ENCODE assay signal across 9 cellular contexts in genomic region chr17:40346061-40346767, GRCh38. TPM values are rescaled to one million over a fixed set of nuclear protein-coding genes. Genes with fewer than 3 reads are reported as not detected.
DNase-seq lines count a peak whose midpoint lies in the region; ATAC-seq and TF ChIP-seq lines count a peak whose summit lies in the region.
"Had no signal": no experiment of that assay in that cellular context is flagged by ENCODE, and none has a peak within 500 bp of the region (broad histone marks: within the 10 kb centered on the region; RNA-seq: fewer than 3 reads in every experiment).

No MANE protein-coding gene starts in this region.

- no peaks in the 10 kb centered on the region for H3K27me3 Mint-ChIP-seq in activated CD4-positive, alpha-beta T cell treated with anti-CD3 and anti-CD28 coated beads, Interleukin-2, amount 10 ng/mL, durations not matched to agents 7 days and 5 days

- POLR2A ChIA-PET in activated CD4-positive, alpha-beta T cell treated with anti-CD3 and anti-CD28 coated beads, Interleukin-2, amount 10 ng/mL, durations not matched to agents 7 days and 5 days (lab: Charles Lee): no interaction called here

- TF ChIP-seq CTCF in mucosa of descending colon (IDR thresholded peaks at IDR 0.05) (no peak), thyroid gland (IDR thresholded peaks at IDR 0.05) (no peak)

- no peak for TF ChIP-seq POLR2A in thyroid gland (IDR thresholded peaks at IDR 0.05)

- peaks cover 28% of the 10 kb centered on the region for H3K36me3 Mint-ChIP-seq in activated CD4-positive, alpha-beta T cell treated with anti-CD3 and anti-CD28 coated beads, Interleukin-2, amount 10 ng/mL, durations not matched to agents 7 days and 5 days (ENCODE audit: low read depth)

- H3K9me3 ChIP-seq in mucosa of descending colon (no peaks in the 10 kb centered on the region), thyroid gland (no peaks in the 10 kb centered on the region)

- peaks cover 71% of the 10 kb centered on the region for H3K4me1 Mint-ChIP-seq in activated CD4-positive, alpha-beta T cell treated with anti-CD3 and anti-CD28 coated beads, Interleukin-2, amount 10 ng/mL, durations not matched to agents 7 days and 5 days

- no peak overlapping the region for H3K4me3 ChIP-seq in mucosa of descending colon
- peak overlapping the region in 1 of 3 donors; percentile 97 for H3K4me3 ChIP-seq in thyroid gland (replicated peaks in 1 of 3)

- H3K4me1 ChIP-seq in mucosa of descending colon (ENCODE audit: low read depth): peaks cover 55% of the 10 kb centered on the region
- H3K4me1 ChIP-seq in thyroid gland: peaks cover 59 to 76% of the 10 kb centered on the region in 2 donors

- CTCF ChIA-PET in activated CD4-positive, alpha-beta T cell treated with anti-CD3 and anti-CD28 coated beads, Interleukin-2, amount 10 ng/mL, durations not matched to agents 7 days and 5 days (lab: Charles Lee): interaction anchor here (1.1 to 3.5 kb wide), 5 partner anchors 9 to 214 kb away, joined by 3 to 19 read pairs (median 6); no protein-coding TSS in a partner anchor

- no peak for DNase-seq in activated CD4-positive, alpha-beta T cell treated with anti-CD3 and anti-CD28 coated beads, Interleukin-2, amount 10 ng/mL, durations not matched to agents 7 days and 5 days
- DNase-seq in activated CD4-positive, alpha-beta T cell treated with anti-CD3 and anti-CD28 coated beads for 4 hours: no peak
- DNase-seq in mucosa of descending colon: peak in 1 of 3 donors; percentile 52
- DNase-seq in thyroid gland: no peak
- no peak for DNase-seq in cortex of kidney (lab: John Stamatoyannopoulos, UW)
- no peak for DNase-seq in ecto neural progenitor cell (ENCODE audit: low spot score)
- DNase-seq: activated CD8-positive, alpha-beta memory T cell treated with anti-CD3 and anti-CD28 coated beads, Interleukin-2, amount 50 U/mL, for 4 hours had no signal

- 61% methylated on average over 10 of the region's 10 CpGs for WGBS in thyroid gland, 2 donors

- peak; percentile 7 for ATAC-seq in mucosa of descending colon
- ATAC-seq in HG03025 (IDR thresholded peaks at IDR 0.05; ENCODE audit: low FRiP score, unreplicated experiment): no peak

- H3K27ac ChIP-seq in cingulate gyrus (ENCODE audit: low read depth, low read length) (peak overlapping the region; percentile 79), thyroid gland (peak overlapping the region; percentile 85 to 95 (median 88))

- no peaks in the 10 kb centered on the region for H3K27me3 ChIP-seq in thyroid gland

- peak overlapping the region; percentile 71 for H3K27ac Mint-ChIP-seq in activated CD4-positive, alpha-beta T cell treated with anti-CD3 and anti-CD28 coated beads, Interleukin-2, amount 10 ng/mL, durations not matched to agents 7 days and 5 days

- no peak overlapping the region for H3K4me3 Mint-ChIP-seq in activated CD4-positive, alpha-beta T cell treated with anti-CD3 and anti-CD28 coated beads, Interleukin-2, amount 10 ng/mL, durations not matched to agents 7 days and 5 days

- H3K36me3 ChIP-seq in mucosa of descending colon (ENCODE audit: low read depth): no peaks in the 10 kb centered on the region
- peaks cover 5 to 11% of the 10 kb centered on the region in 2 donors for H3K36me3 ChIP-seq in thyroid gland

- no peaks in the 10 kb centered on the region for H3K9me3 Mint-ChIP-seq in activated CD4-positive, alpha-beta T cell treated with anti-CD3 and anti-CD28 coated beads, Interleukin-2, amount 10 ng/mL, durations not matched to agents 7 days and 5 days

- intact Hi-C loops in mucosa of descending colon (cut with DNase I, micrococcal nuclease): no loop called here
- intact Hi-C loops in thyroid gland (cut with DNase I): no loop called here

RNA-seq across cellular contexts. Expression of gene GJD3, which starts 18.3 kb away (rescaled TPM):
- under 1 TPM in 1 of 2 experiments, not detected in 1; 0.22 TPM for total RNA-seq in activated CD4-positive, alpha-beta T cell treated with anti-CD3 and anti-CD28 coated beads, Interleukin-2, amount 10 ng/mL, durations not matched to agents 7 days and 5 days
- total RNA-seq in mucosa of descending colon: 1 to 10 TPM in 2 of 3 donors, under 1 TPM in 1; 0.81 to 1.4 (median 1.2) TPM
- 1 to 10 TPM; 1.6 to 3.4 (median 1.7) TPM for total RNA-seq in thyroid gland

RNA-seq across cellular contexts. Expression of gene RARA, which starts 37.2 kb away (rescaled TPM):
- total RNA-seq in activated CD4-positive, alpha-beta T cell treated with anti-CD3 and anti-CD28 coated beads, Interleukin-2, amount 10 ng/mL, durations not matched to agents 7 days and 5 days: 10 to 100 TPM; 66.6 to 66.7 TPM
- total RNA-seq in mucosa of descending colon (10 to 100 TPM; 42.2 to 51.2 (median 49.6) TPM), thyroid gland (10 to 100 TPM; 20.0 to 60.9 (median 35.2) TPM)

RNA-seq across cellular contexts. Expression of gene CDC6, which starts 58.5 kb away (rescaled TPM):
- total RNA-seq in activated CD4-positive, alpha-beta T cell treated with anti-CD3 and anti-CD28 coated beads, Interleukin-2, amount 10 ng/mL, durations not matched to agents 7 days and 5 days: 10 to 100 TPM; 81.1 to 98.8 TPM
- total RNA-seq in mucosa of descending colon: 10 to 100 TPM in 1 of 3 donors, 1 to 10 TPM in 2; 4.0 to 14.9 (median 7.4) TPM
- total RNA-seq in thyroid gland: 1 to 10 TPM in 1 of 4 donors, under 1 TPM in 3; 0.63 to 5.2 (median 0.79) TPM

Comparison
In these comparisons a context has a peak if more than half of its experiments do, and no peak if none do; other contexts are left out.
1. RNA of gene CDC6, which starts 58.5 kb away (total RNA-seq): 81.1 to 98.8 TPM in activated CD4-positive, alpha-beta T cell treated with anti-CD3 and anti-CD28 coated beads, Interleukin-2, amount 10 ng/mL, durations not matched to agents 7 days and 5 days; 4.0 to 14.9 TPM in mucosa of descending colon and 0.63 to 5.2 TPM in thyroid gland; every median in the first group is over 4 times any median in the second.